In the genomic region with DNA sequence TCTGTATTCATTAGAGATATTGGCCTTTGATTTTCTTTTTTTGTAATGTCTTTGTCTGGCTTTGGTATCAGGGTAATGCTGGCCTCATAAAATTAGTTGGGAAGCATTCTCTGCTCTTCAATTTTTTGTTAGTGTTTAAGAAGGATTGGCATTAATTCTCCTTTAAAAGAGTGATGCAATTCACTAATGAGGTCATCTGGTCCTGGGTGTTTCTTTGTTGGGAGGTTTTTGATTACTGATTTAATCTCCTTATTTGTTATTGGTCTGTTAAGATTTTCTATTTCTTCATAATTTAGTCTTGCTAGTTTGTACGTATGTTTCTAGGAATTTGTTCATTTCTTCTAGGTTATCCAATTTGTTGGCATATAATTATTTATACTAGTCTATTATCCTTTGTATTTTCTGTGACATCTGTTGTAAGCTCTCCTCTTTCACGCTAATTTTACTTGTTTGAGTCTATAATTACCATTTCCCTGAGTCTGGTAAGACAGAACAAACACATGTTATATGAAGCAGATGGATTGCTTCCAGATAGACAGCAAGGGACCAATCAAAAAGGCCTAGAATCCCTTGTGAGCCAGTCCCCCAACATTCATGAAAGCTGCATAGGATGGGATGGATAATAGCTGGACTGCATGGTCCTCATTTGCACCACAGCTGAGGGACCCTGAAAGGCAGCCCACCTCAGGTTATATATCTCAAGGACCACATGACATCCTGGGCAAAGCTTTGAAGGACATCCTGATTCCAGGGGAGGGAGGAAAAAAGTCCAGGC, we compare ENCODE assay signal across 18 cellular contexts. TPM values are rescaled to one million over a fixed set of nuclear protein-coding genes. Genes with fewer than 3 reads are reported as not detected.
DNase-seq lines count a peak whose midpoint lies in the region; TF ChIP-seq lines count a peak whose summit lies in the region.
"Had no signal": no experiment of that assay in that cellular context is flagged by ENCODE, and none has a peak within 500 bp of the region (broad histone marks: within the 10 kb centered on the region; RNA-seq: fewer than 3 reads in every experiment).

No MANE protein-coding gene starts in this region.

- DNase-seq in NCI-H748 (lab: John Stamatoyannopoulos, UW; ENCODE audit: unreplicated experiment): peak; percentile 66
- DNase-seq in NCI-H748 treated with DMSO at 0.1 percent for 48 hours (lab: John Stamatoyannopoulos, UW): no peak
- peak; percentile 50 for DNase-seq in NCI-H146 treated with DMSO at 0.1 percent for 48 hours (lab: John Stamatoyannopoulos, UW; ENCODE audit: unreplicated experiment)
- peak; percentile 2 for DNase-seq in NCI-H774 (lab: John Stamatoyannopoulos, UW)
- no peak for DNase-seq in glutamatergic neuron
- DNase-seq in DMS53 treated with DMSO at 0.1 percent for 48 hours (lab: John Stamatoyannopoulos, UW; ENCODE audit: unreplicated experiment): no peak
- DNase-seq in T1000 (lab: John Stamatoyannopoulos, UW): no peak
- DNase-seq in hepatic stellate cell (ENCODE audit: low spot score): no peak
- DNase-seq: AML-193; Calu3; CD4-positive, CD25-positive, alpha-beta regulatory T cell; DND-41; GDM1; GOT3; HFFc6; Karpas-422; MM.1S; NCI-H187 treated with DMSO at 0.1 percent for 48 hours had no signal

- peak overlapping the region; percentile 39 for H3K4me3 Mint-ChIP-seq in glutamatergic neuron (ENCODE audit: unreplicated experiment)
- H3K4me3 Mint-ChIP-seq: CD4-positive, CD25-positive, alpha-beta regulatory T cell; HFFc6 had no signal

- H3K27me3 Mint-ChIP-seq in glutamatergic neuron (ENCODE audit: unreplicated experiment): no peaks in the 10 kb centered on the region

- H3K27ac Mint-ChIP-seq in glutamatergic neuron (ENCODE audit: unreplicated experiment): peak overlapping the region; percentile 98
- H3K27ac Mint-ChIP-seq: CD4-positive, CD25-positive, alpha-beta regulatory T cell; HFFc6 had no signal

- H3K36me3 Mint-ChIP-seq in glutamatergic neuron (ENCODE audit: unreplicated experiment): no peaks in the 10 kb centered on the region
- H3K36me3 Mint-ChIP-seq: CD4-positive, CD25-positive, alpha-beta regulatory T cell had no signal

- no peak for TF ChIP-seq CTCF in glutamatergic neuron (IDR thresholded peaks at IDR 0.05; ENCODE audit: partially characterized antibody, unreplicated experiment)

- peaks cover 5% of the 10 kb centered on the region for H3K9me3 Mint-ChIP-seq in glutamatergic neuron (ENCODE audit: unreplicated experiment)
- H3K9me3 Mint-ChIP-seq: HFFc6 had no signal

- H3K4me1 Mint-ChIP-seq in glutamatergic neuron (ENCODE audit: low read depth, unreplicated experiment): peaks cover 10% of the 10 kb centered on the region
- H3K4me1 Mint-ChIP-seq: CD4-positive, CD25-positive, alpha-beta regulatory T cell had no signal

RNA-seq across cellular contexts. Expression of gene MTPAP, which starts 54.4 kb away (rescaled TPM):
- 26.8 TPM for total RNA-seq in glutamatergic neuron (ENCODE audit: unreplicated experiment)

Comparison
In these comparisons a context has a peak if more than half of its experiments do, and no peak if none do; other contexts are left out.
1. DNase-seq: peak in NCI-H748 (single experiment), NCI-H146 treated with DMSO at 0.1 percent for 48 hours (single experiment) and NCI-H774 (single experiment); none in NCI-H748 treated with DMSO at 0.1 percent for 48 hours (single experiment), glutamatergic neuron (single experiment), DMS53 treated with DMSO at 0.1 percent for 48 hours (single experiment), T1000 (single experiment) and hepatic stellate cell (single experiment).